11 cellular contexts compared by ENCODE assay signal in genomic region chr9:89502038-89502601, GRCh38. TPM values are rescaled to one million over a fixed set of nuclear protein-coding genes. Genes with fewer than 3 reads are reported as not detected.
A peak's percentile ranks its signal among the peaks of the same experiment; 100 is the strongest.
DNase-seq lines count a peak whose midpoint lies in the region; ATAC-seq, FAIRE-seq and TF ChIP-seq lines count a peak whose summit lies in the region.
"Had no signal": no experiment of that assay in that cellular context is flagged by ENCODE, and none has a peak within 500 bp of the region (broad histone marks: within the 10 kb centered on the region; RNA-seq: fewer than 3 reads in every experiment).

No MANE protein-coding gene starts in this region.

- H3K36me3 ChIP-seq in DND-41 (ENCODE audit: insufficient read depth, low read length) = no peaks in the 10 kb centered on the region; the same call in 1 of the 2 replicates
- H3K36me3 ChIP-seq in HepG2 (replicated peaks in 1 of 2; ENCODE audit: control insufficient read depth in 1 of 2, insufficient read depth in 2 of 2, low read length in 2 of 2) = no peaks in the 10 kb centered on the region

- TF ChIP-seq CTCF in DND-41 (IDR thresholded peaks at IDR 0.05; ENCODE audit: borderline replicate concordance, extremely low read depth, low read length, poor library complexity, severe bottlenecking) (no peak), HepG2 (CRISPR knock-in tag; IDR thresholded peaks at IDR 0.05) (no peak)

- no peak for FAIRE-seq in HepG2 (lab: Jason Lieb, UNC)

- H3K4me2 ChIP-seq in DND-41 (ENCODE audit: insufficient read depth, low read length) (peak overlapping the region; percentile 11), HepG2 (ENCODE audit: low read depth, low read length) (no peak overlapping the region)

- no TSS peak for BruUV-seq in HepG2 (replicated peaks; lab: Mats Ljungman, UMichigan)

- H4K20me1 ChIP-seq in DND-41 (ENCODE audit: insufficient read depth, low read length) (no peaks in the 10 kb centered on the region), HepG2 (ENCODE audit: insufficient read depth, low read length) (no peaks in the 10 kb centered on the region)

- H3K79me2 ChIP-seq in DND-41 (ENCODE audit: insufficient read depth, low read length) (peaks cover 12% of the 10 kb centered on the region), HepG2 (ENCODE audit: insufficient read depth, low read length) (no peaks in the 10 kb centered on the region)

- H3K4me3 ChIP-seq in DND-41 (ENCODE audit: low read depth in 1 of 2, low read length in 2 of 2) (peak overlapping the region in 1 of 2 experiments; percentile 4; a peak in 1 of 4 replicates), HepG2 (replicated peaks in 1 of 3; ENCODE audit: insufficient read depth in 1 of 3, low read depth in 2 of 3, low read length in 3 of 3) (no peak overlapping the region)

- H3K4me1 ChIP-seq in DND-41 (ENCODE audit: insufficient read depth, low read length) = peaks cover 77% of the 10 kb centered on the region
- H3K4me1 ChIP-seq in HepG2 (ENCODE audit: insufficient read depth, low read length) = peaks cover under 1% of the 10 kb centered on the region
- H3K4me1 ChIP-seq: foreskin keratinocyte had no signal

- no peak for TF ChIP-seq EP300 in HepG2 (IDR thresholded peaks at IDR 0.05; ENCODE audit: low read depth in 2 of 2, low read length in 2 of 2)
- no peak for TF ChIP-seq EP300 in HepG2 (CRISPR knock-in tag; IDR thresholded peaks at IDR 0.05; ENCODE audit: borderline replicate concordance)

- H3K9me3 Mint-ChIP-seq in naive B cell = no peaks in the 10 kb centered on the region

- intact Hi-C loops in HepG2 (cut with micrococcal nuclease; ENCODE audit: unreplicated experiment) = no loop called here

- H3K4me1 Mint-ChIP-seq in naive B cell = peaks cover 51 to 86% (median 77%) of the 10 kb centered on the region in 3 donors

- DNase-seq in DND-41 (peak; percentile 62), MV-4-11 (lab: John Stamatoyannopoulos, UW) (peak; percentile 4), naive B cell (no peak), HepG2 (ENCODE audit: low spot score) (no peak)
- DNase-seq in activated CD8-positive, alpha-beta memory T cell treated with anti-CD3 and anti-CD28 coated beads, Interleukin-2, amount 50 U/mL, for 4 hours = peak; percentile 69
- DNase-seq: foreskin keratinocyte, NCI-H1092, RPMI8226 had no signal

- H3K9ac ChIP-seq in DND-41 (ENCODE audit: low read depth, low read length) (peak overlapping the region; percentile 37; the same call in 1 of the 2 replicates), HepG2 (ENCODE audit: insufficient read depth, low read depth, low read length) (no peak overlapping the region)

- no peaks in the 10 kb centered on the region for H3K27me3 ChIP-seq in DND-41 (ENCODE audit: insufficient read depth, low read length, poor library complexity)
- peaks cover 4 to 36% of the 10 kb centered on the region in 2 experiments; a peak in 4 of 5 replicates for H3K27me3 ChIP-seq in HepG2 (ENCODE audit: control insufficient read depth in 1 of 2, insufficient read depth in 2 of 2, low read length in 2 of 2)

- H3K27ac ChIP-seq in DND-41 (ENCODE audit: low read length) = peak overlapping the region; percentile 87
- H3K27ac ChIP-seq in HepG2 (ENCODE audit: extremely low read length, insufficient read depth, low read length) = no peak overlapping the region
- H3K27ac ChIP-seq: foreskin keratinocyte, VCaP had no signal

- H3K4me3 Mint-ChIP-seq in naive B cell = peak overlapping the region in 2 of 8 donors; percentile 40 to 48

- no peak for TF ChIP-seq POLR2A in HepG2 (IDR thresholded peaks at IDR 0.05; ENCODE audit: insufficient read depth in 1 of 2, low read depth in 2 of 2, low read length in 2 of 2)

- CTCF ChIA-PET in HepG2 (lab: Yijun Ruan, JAX; ENCODE audit: low intra/inter-chr PET ratio, low total read pairs) = no interaction called here

- no peaks in the 10 kb centered on the region for H3K27me3 Mint-ChIP-seq in naive B cell

- POLR2A ChIA-PET in HepG2 (lab: Yijun Ruan, JAX) = no interaction called here

- H3K9me3 ChIP-seq in DND-41 (ENCODE audit: insufficient read depth, low read length, severe bottlenecking) (no peaks in the 10 kb centered on the region), HepG2 (ENCODE audit: low read length) (no peaks in the 10 kb centered on the region)

- H2AFZ ChIP-seq in DND-41 (ENCODE audit: low read depth, low read length) = peak overlapping the region; percentile 20
- H2AFZ ChIP-seq in HepG2 (ENCODE audit: low read length) = no peak overlapping the region

- in situ Hi-C loops in HepG2 (cut with HindIII; ENCODE audit: extremely low pct_ligation_motif_present, low pct_unique_long_range_greater_than_20kb) = no loop called here

- 24% methylated on average over 5 of the region's 6 CpGs for WGBS in HepG2 (ENCODE audit: low lambda C conversion rate)

- H3K27ac Mint-ChIP-seq in naive B cell = peak overlapping the region in 4 of 6 donors; percentile 0 to 64 (median 14)

- ATAC-seq in DND-41 (ENCODE audit: insufficient read depth, low read depth) = peak; percentile 35
- ATAC-seq in naive B cell (ENCODE audit: low read depth in 2 of 2) = no peak
- no peak for ATAC-seq in HepG2
- no peak for ATAC-seq in GM21526 (IDR thresholded peaks at IDR 0.05; ENCODE audit: low FRiP score, unreplicated experiment)
- no peak for ATAC-seq in HG03025 (IDR thresholded peaks at IDR 0.05; ENCODE audit: low FRiP score, unreplicated experiment)
- ATAC-seq: foreskin keratinocyte had no signal

- no peak for TF ChIP-seq RAD21 in HepG2 (CRISPR knock-in tag; IDR thresholded peaks at IDR 0.05)

- no peaks in the 10 kb centered on the region for H3K36me3 Mint-ChIP-seq in naive B cell

TF ChIP-seq in HepG2, 621 proteins besides CTCF, POLR2A, EP300 and RAD21:
- TF ChIP-seq ZNF567 (CRISPR knock-in tag; IDR thresholded peaks at IDR 0.05; ENCODE audit: borderline replicate concordance) (no peak), NFKBIZ (CRISPR knock-in tag; IDR thresholded peaks at IDR 0.05) (no peak), SAFB2 (CRISPR knock-in tag; IDR thresholded peaks at IDR 0.05; ENCODE audit: borderline replicate concordance, low read depth) (no peak), ZBTB7B (CRISPR knock-in tag; IDR thresholded peaks at IDR 0.05) (no peak), ZNF746 (CRISPR knock-in tag; IDR thresholded peaks at IDR 0.05) (no peak)
- TF ChIP-seq, protein P1, sequence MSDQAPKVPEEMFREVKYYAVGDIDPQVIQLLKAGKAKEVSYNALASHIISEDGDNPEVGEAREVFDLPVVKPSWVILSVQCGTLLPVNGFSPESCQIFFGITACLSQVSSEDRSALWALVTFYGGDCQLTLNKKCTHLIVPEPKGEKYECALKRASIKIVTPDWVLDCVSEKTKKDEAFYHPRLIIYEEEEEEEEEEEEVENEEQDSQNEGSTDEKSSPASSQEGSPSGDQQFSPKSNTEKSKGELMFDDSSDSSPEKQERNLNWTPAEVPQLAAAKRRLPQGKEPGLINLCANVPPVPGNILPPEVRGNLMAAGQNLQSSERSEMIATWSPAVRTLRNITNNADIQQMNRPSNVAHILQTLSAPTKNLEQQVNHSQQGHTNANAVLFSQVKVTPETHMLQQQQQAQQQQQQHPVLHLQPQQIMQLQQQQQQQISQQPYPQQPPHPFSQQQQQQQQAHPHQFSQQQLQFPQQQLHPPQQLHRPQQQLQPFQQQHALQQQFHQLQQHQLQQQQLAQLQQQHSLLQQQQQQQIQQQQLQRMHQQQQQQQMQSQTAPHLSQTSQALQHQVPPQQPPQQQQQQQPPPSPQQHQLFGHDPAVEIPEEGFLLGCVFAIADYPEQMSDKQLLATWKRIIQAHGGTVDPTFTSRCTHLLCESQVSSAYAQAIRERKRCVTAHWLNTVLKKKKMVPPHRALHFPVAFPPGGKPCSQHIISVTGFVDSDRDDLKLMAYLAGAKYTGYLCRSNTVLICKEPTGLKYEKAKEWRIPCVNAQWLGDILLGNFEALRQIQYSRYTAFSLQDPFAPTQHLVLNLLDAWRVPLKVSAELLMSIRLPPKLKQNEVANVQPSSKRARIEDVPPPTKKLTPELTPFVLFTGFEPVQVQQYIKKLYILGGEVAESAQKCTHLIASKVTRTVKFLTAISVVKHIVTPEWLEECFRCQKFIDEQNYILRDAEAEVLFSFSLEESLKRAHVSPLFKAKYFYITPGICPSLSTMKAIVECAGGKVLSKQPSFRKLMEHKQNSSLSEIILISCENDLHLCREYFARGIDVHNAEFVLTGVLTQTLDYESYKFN (CRISPR knock-in tag; conservative IDR thresholded peaks at IDR 0.05) = no peak
TF ChIP-seq in HepG2: peak in this region for 0.

RNA-seq across cellular contexts. Expression of gene SEMA4D, which starts 4.2 kb away (rescaled TPM):
- polyA plus RNA-seq in naive B cell (ENCODE audit: low read depth in 6 of 6) (10 to 100 TPM; 13.4 to 38.2 (median 21.5) TPM), HepG2 (2011; rRNA removed) (0.16 and 0.17 TPM in 2 replicates)
- 0.07 and 0.13 TPM in 2 replicates for total RNA-seq in HepG2 (2016; rRNA removed; fragmentation: Illumina TruSeq; extraction: Trizol)
- total RNA-seq in HepG2 (2016; cell fraction: cytosol; rRNA removed; fragmentation: Illumina TruSeq; extraction: Trizol; ENCODE audit: low read depth) = 0.26 TPM in 1 of 2 replicates, not detected in the other
- total RNA-seq in HepG2 (2016; cell fraction: insoluble cytoplasmic fraction; rRNA removed; fragmentation: Illumina TruSeq; extraction: Trizol) = 0.10 and 0.13 TPM in 2 replicates
- total RNA-seq in HepG2 (2016; cell fraction: membrane; rRNA removed; fragmentation: Illumina TruSeq; extraction: Trizol) = 0.07 and 0.28 TPM in 2 replicates
- 0.44 and 0.87 TPM in 2 replicates for total RNA-seq in HepG2 (2016; cell fraction: nucleus; rRNA removed; fragmentation: Illumina TruSeq; extraction: Trizol)
- 0.12 and 0.23 TPM in 2 replicates for polyA plus RNA-seq in HepG2 (2011; cell fraction: cytosol; rRNA removed)
- polyA plus RNA-seq in HepG2 (2011; cell fraction: nucleus; rRNA removed) = 0.97 and 1.2 TPM in 2 replicates
- polyA plus RNA-seq in HepG2 (2012) = 0.85 and 1.2 TPM in 2 replicates
- 0.08 TPM in 1 of 2 replicates, not detected in the other for polyA plus RNA-seq in HepG2 (2016; cell fraction: cytosol; fragmentation: Illumina TruSeq; extraction: Trizol; ENCODE audit: low read depth)
- polyA plus RNA-seq in HepG2 (2016; cell fraction: insoluble cytoplasmic fraction; fragmentation: Illumina TruSeq; extraction: Trizol; ENCODE audit: low read depth) = 0.10 and 0.16 TPM in 2 replicates
- 0.08 and 0.11 TPM in 2 replicates for polyA plus RNA-seq in HepG2 (2016; cell fraction: membrane; fragmentation: Illumina TruSeq; extraction: Trizol; ENCODE audit: low read depth)
- polyA plus RNA-seq in HepG2 (2016; cell fraction: nucleus; fragmentation: Illumina TruSeq; extraction: Trizol; ENCODE audit: insufficient read depth, low read depth) = 0.31 and 0.86 TPM in 2 replicates
- polyA minus RNA-seq in HepG2 (2011; rRNA and poly(A)+ RNA removed; ENCODE audit: low replicate concordance) = 0.38 and 11.1 TPM in 2 replicates
- polyA minus RNA-seq in HepG2 (2011; cell fraction: cytosol; rRNA and poly(A)+ RNA removed) = 2.1 TPM in 1 of 2 replicates, not detected in the other
- polyA minus RNA-seq in HepG2 (2011; cell fraction: nucleus; rRNA and poly(A)+ RNA removed) = 0.26 and 0.87 TPM in 2 replicates

Comparison
In these comparisons a context has a peak if more than half of its experiments do, and no peak if none do; other contexts are left out.
1. DNase-seq: peak in DND-41 (single experiment), MV-4-11 (single experiment) and activated CD8-positive, alpha-beta memory T cell treated with anti-CD3 and anti-CD28 coated beads, Interleukin-2, amount 50 U/mL, for 4 hours (single experiment); none in naive B cell (single experiment) and HepG2 (single experiment).
2. RNA of gene SEMA4D, which starts 4.2 kb away (polyA plus RNA-seq): 13.4 to 38.2 TPM in naive B cell; 0.08 to 1.2 TPM in HepG2; every median in the first group is over 4 times any median in the second.